Comparison of ENCODE assay signal across 22 cellular contexts in the genomic region with DNA sequence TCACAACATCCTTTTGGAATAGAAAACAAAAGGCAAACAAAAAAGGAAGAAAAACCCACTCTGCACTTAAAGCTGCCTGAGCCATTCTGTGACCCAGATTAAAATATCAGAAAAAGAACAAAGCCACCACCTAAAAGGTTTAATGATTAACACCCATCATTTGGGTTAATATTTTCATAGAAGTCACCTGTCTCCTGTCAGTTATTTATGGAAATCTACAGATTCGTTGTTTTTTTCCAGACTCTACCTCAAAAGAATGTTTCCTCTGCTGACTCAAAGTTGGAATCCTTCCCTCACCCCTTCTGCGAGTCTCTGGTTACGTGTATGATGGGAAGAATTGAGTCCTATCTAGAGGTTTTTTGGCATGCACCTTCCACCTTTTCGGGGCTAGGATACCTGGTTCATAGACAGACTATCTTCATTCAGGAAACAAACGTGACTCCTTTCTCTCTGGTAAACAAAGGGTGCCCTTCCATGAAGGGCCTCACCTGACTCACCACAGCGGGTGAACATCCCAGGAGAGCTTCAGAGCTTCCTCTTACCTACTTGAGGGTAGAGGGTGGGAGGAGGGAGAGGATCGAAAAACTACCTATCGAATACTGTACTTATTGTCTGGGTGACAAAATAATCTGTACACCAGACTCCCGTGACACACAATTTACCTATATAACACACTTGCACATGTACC. TPM values are rescaled to one million over a fixed set of nuclear protein-coding genes. Genes with fewer than 3 reads are reported as not detected.
DNase-seq lines count a peak whose midpoint lies in the region; ATAC-seq and TF ChIP-seq lines count a peak whose summit lies in the region.
"Had no signal": no experiment of that assay in that cellular context is flagged by ENCODE, and none has a peak within 500 bp of the region (broad histone marks: within the 10 kb centered on the region; RNA-seq: fewer than 3 reads in every experiment).

No MANE protein-coding gene starts in this region.

- no peak overlapping the region for H4K91ac ChIP-seq in mesenchymal stem cell (ENCODE audit: low read length)

- TF ChIP-seq CTCF in WTC11 (IDR thresholded peaks at IDR 0.05) (no peak), GM13976 (IDR thresholded peaks at IDR 0.05; ENCODE audit: borderline replicate concordance, control extremely low read depth, extremely low read depth, insufficient read depth, missing control alignments) (no peak)

- no peak overlapping the region for H3K4ac ChIP-seq in mesenchymal stem cell (ENCODE audit: low read depth in 1 of 2, low read length in 2 of 2)

- H2BK120ac ChIP-seq in mesenchymal stem cell (ENCODE audit: low read depth, low read length): no peak overlapping the region

- no peak overlapping the region for H3K23ac ChIP-seq in mesenchymal stem cell (ENCODE audit: low read length in 2 of 2)

- no peaks in the 10 kb centered on the region for H3K4me1 ChIP-seq in mesenchymal stem cell (ENCODE audit: control insufficient read depth, insufficient read depth, low read depth, low read length)
- H3K4me1 ChIP-seq: adrenal gland, parathyroid adenoma, testis had no signal

- WGBS in mesenchymal stem cell: no CpG with 5 or more reads among the region's 9 CpGs

- no peak overlapping the region for H3K4me2 ChIP-seq in mesenchymal stem cell (ENCODE audit: low read length, poor library complexity, severe bottlenecking)
- H3K4me2 ChIP-seq: KMS-11 had no signal

- CTCF ChIA-PET in WTC11 (lab: Charles Lee): no interaction called here

- peaks cover 1 to 11% of the 10 kb centered on the region in 2 experiments for H3K36me3 ChIP-seq in mesenchymal stem cell (ENCODE audit: control insufficient read depth in 1 of 2, insufficient read depth in 2 of 2, low read depth in 1 of 2, low read length in 2 of 2)
- H3K36me3 ChIP-seq: adrenal gland had no signal

- H3K9me3 ChIP-seq in mesenchymal stem cell (ENCODE audit: control insufficient read depth, low read length): no peaks in the 10 kb centered on the region
- H3K9me3 ChIP-seq: adrenal gland, testis had no signal

- in situ Hi-C loops in Caki2 (cut with HindIII; ENCODE audit: low pct_unique_long_range_greater_than_20kb, low sequenced_read_pairs): no loop called here
- in situ Hi-C loops in GM13976 (cut with MboI; ENCODE audit: low sequenced_read_pairs, unreplicated experiment): no loop called here

- H3K4me3 Mint-ChIP-seq in WTC11: no peak overlapping the region
- H3K4me3 Mint-ChIP-seq: activated B cell treated with CpG ODN at 0.5 μM for 24 hours; activated CD4-positive, alpha-beta memory T cell treated with anti-CD3 and anti-CD28 coated beads for 36 hours; CD14-positive monocyte; naive B cell had no signal

- H2AK5ac ChIP-seq in mesenchymal stem cell (ENCODE audit: low read length, severe bottlenecking): no peak overlapping the region

- no peak overlapping the region for H3K4me3 ChIP-seq in mesenchymal stem cell (ENCODE audit: insufficient read depth in 1 of 2, low read depth in 1 of 2, low read length in 2 of 2)
- H3K4me3 ChIP-seq: adrenal gland, coronary artery, GM23248, testis had no signal

- H2BK5ac ChIP-seq in mesenchymal stem cell (ENCODE audit: low read depth, low read length, poor library complexity, severe bottlenecking): no peak overlapping the region

- H2BK15ac ChIP-seq in mesenchymal stem cell (ENCODE audit: low read depth, poor library complexity, severe bottlenecking): no peak overlapping the region

- no peak overlapping the region for H3K14ac ChIP-seq in mesenchymal stem cell (ENCODE audit: low read length in 2 of 2)

- no peaks in the 10 kb centered on the region for H3K9me3 Mint-ChIP-seq in WTC11
- H3K9me3 Mint-ChIP-seq: activated B cell treated with CpG ODN at 0.5 μM for 24 hours; activated CD4-positive, alpha-beta memory T cell treated with anti-CD3 and anti-CD28 coated beads for 36 hours had no signal

- H3K27ac Mint-ChIP-seq in WTC11: peak overlapping the region; percentile 91
- H3K27ac Mint-ChIP-seq: activated B cell treated with CpG ODN at 0.5 μM for 24 hours; activated CD4-positive, alpha-beta memory T cell treated with anti-CD3 and anti-CD28 coated beads for 36 hours had no signal

- POLR2A ChIA-PET in WTC11 (lab: Charles Lee): no interaction called here

- no peak overlapping the region for H3K18ac ChIP-seq in mesenchymal stem cell (ENCODE audit: low read depth in 1 of 2, low read length in 2 of 2)

- no peak overlapping the region for H2BK12ac ChIP-seq in mesenchymal stem cell (ENCODE audit: low read length in 2 of 2)

- ATAC-seq in WTC11: peak; percentile 73

- no peaks in the 10 kb centered on the region for H3K79me1 ChIP-seq in mesenchymal stem cell (replicated peaks; ENCODE audit: low read length, poor library complexity, severe bottlenecking)

- H3K27me3 ChIP-seq in mesenchymal stem cell (ENCODE audit: control insufficient read depth in 1 of 2, insufficient read depth in 1 of 2, low read length in 2 of 2): no peaks in the 10 kb centered on the region
- H3K27me3 ChIP-seq: adrenal gland, testis had no signal

- DNase-seq in Caki2 (ENCODE audit: low read depth) (peak; percentile 72), HPDE6-E6E7 (ENCODE audit: extremely low spot score) (peak; percentile 23), WTC11 (ENCODE audit: low spot score) (no peak), mesenchymal stem cell (no peak), SW 1271 (lab: John Stamatoyannopoulos, UW) (no peak), RKO (ENCODE audit: low spot score) (no peak), GM13976 (ENCODE audit: low spot score) (no peak), nucleus accumbens (lab: John Stamatoyannopoulos, UW) (no peak)
- DNase-seq: activated B cell treated with CpG ODN at 0.5 μM for 24 hours; activated CD4-positive, alpha-beta memory T cell treated with anti-CD3 and anti-CD28 coated beads for 36 hours; activated T-cell treated with anti-CD3 and anti-CD28 coated beads for 4 hours; adrenal gland; GF-D8; GM23248; islet precursor cell; naive B cell; NCI-H1048; testis had no signal

- H3K9ac ChIP-seq in mesenchymal stem cell (ENCODE audit: low read length): no peak overlapping the region
- H3K9ac ChIP-seq: GM23248, KMS-11, parathyroid adenoma had no signal

- H3K27ac ChIP-seq in mesenchymal stem cell (ENCODE audit: low read length, poor library complexity, severe bottlenecking): peak overlapping the region; percentile 61
- H3K27ac ChIP-seq: adrenal gland, coronary artery, GM23248, KMS-11, parathyroid adenoma, testis had no signal

- H3K36me3 Mint-ChIP-seq in WTC11: no peaks in the 10 kb centered on the region
- H3K36me3 Mint-ChIP-seq: activated CD4-positive, alpha-beta memory T cell treated with anti-CD3 and anti-CD28 coated beads for 36 hours had no signal

- H3K27me3 Mint-ChIP-seq in WTC11 (ENCODE audit: low read depth): no peaks in the 10 kb centered on the region
- H3K27me3 Mint-ChIP-seq: activated B cell treated with CpG ODN at 0.5 μM for 24 hours; activated CD4-positive, alpha-beta memory T cell treated with anti-CD3 and anti-CD28 coated beads for 36 hours; naive B cell had no signal

- H2AFZ ChIP-seq in mesenchymal stem cell (ENCODE audit: low read depth, low read length): no peak overlapping the region
- H2AFZ ChIP-seq: GM23248, parathyroid adenoma had no signal

- peaks cover 17% of the 10 kb centered on the region for H3K4me1 Mint-ChIP-seq in WTC11
- H3K4me1 Mint-ChIP-seq: activated B cell treated with CpG ODN at 0.5 μM for 24 hours, CD14-positive monocyte had no signal

- no peak overlapping the region for H4K8ac ChIP-seq in mesenchymal stem cell (ENCODE audit: low read length)

TF ChIP-seq in WTC11, 78 proteins besides CTCF, POLR2A, EP300 and RAD21:
- TF ChIP-seq, protein P1, sequence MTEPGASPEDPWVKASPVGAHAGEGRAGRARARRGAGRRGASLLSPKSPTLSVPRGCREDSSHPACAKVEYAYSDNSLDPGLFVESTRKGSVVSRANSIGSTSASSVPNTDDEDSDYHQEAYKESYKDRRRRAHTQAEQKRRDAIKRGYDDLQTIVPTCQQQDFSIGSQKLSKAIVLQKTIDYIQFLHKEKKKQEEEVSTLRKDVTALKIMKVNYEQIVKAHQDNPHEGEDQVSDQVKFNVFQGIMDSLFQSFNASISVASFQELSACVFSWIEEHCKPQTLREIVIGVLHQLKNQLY (CRISPR knock-in tag; IDR thresholded peaks at IDR 0.05): no peak
- TF ChIP-seq, protein P2, sequence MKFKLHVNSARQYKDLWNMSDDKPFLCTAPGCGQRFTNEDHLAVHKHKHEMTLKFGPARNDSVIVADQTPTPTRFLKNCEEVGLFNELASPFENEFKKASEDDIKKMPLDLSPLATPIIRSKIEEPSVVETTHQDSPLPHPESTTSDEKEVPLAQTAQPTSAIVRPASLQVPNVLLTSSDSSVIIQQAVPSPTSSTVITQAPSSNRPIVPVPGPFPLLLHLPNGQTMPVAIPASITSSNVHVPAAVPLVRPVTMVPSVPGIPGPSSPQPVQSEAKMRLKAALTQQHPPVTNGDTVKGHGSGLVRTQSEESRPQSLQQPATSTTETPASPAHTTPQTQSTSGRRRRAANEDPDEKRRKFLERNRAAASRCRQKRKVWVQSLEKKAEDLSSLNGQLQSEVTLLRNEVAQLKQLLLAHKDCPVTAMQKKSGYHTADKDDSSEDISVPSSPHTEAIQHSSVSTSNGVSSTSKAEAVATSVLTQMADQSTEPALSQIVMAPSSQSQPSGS (CRISPR knock-in tag; IDR thresholded peaks at IDR 0.05; ENCODE audit: borderline replicate concordance, low read depth): no peak

RNA-seq across cellular contexts. Expression of a gene that starts 19.6 kb away (rescaled TPM):
- total RNA-seq in Caki2 (2014; rRNA removed; shearing (Covaris generic); ENCODE audit: low replicate concordance): 4.2 and 12.0 TPM in 2 replicates
- total RNA-seq in WTC11 (2021): 7.3 to 9.0 TPM (median 7.9 TPM) in 3 replicates
- 13.2 TPM for polyA plus RNA-seq in mesenchymal stem cell (2013, experiment 1 of 2)
- 12.4 TPM for polyA plus RNA-seq in mesenchymal stem cell (2013, experiment 2 of 2)

RNA-seq across cellular contexts. Expression of a gene that starts 53.8 kb away (rescaled TPM):
- total RNA-seq in Caki2 (2014; rRNA removed; shearing (Covaris generic); ENCODE audit: low replicate concordance): 5.8 and 6.5 TPM in 2 replicates
- total RNA-seq in WTC11 (2021): 1.4 to 2.2 TPM (median 2.2 TPM) in 3 replicates
- polyA plus RNA-seq in mesenchymal stem cell (2013, experiment 1 of 2): 0.15 TPM
- polyA plus RNA-seq in mesenchymal stem cell (2013, experiment 2 of 2): 0.18 TPM
- polyA plus RNA-seq: CD14-positive monocyte had no signal

Comparison
In these comparisons a context has a peak if more than half of its experiments do, and no peak if none do; other contexts are left out.
1. DNase-seq: peak in Caki2 (single experiment) and HPDE6-E6E7 (single experiment); none in WTC11 (single experiment), mesenchymal stem cell (single experiment), SW 1271 (0 of 2), RKO (single experiment), GM13976 (single experiment) and nucleus accumbens (0 of 56).